Comparison of ENCODE assay signal across 9 cellular contexts in the genomic region with DNA sequence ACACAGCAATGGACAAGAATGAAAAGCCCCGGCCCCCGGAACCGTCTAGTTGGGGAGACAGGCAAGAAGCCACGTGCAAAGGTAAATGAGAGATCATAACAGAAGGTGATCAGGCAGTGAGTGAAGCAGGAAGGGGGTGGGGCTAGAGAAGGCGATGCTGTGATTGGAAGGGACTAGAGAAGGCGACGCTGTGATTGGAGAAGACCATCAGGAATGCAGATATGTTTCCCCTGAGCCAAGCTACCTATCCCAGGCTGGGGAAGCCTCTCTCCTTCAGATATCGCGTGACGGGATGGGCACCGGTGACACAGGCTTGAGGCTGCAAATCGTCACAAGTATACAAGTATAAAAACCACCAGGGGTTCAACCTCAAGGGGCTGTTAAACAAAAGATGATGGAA. TPM values are rescaled to one million over a fixed set of nuclear protein-coding genes. Genes with fewer than 3 reads are reported as not detected.
DNase-seq lines count a peak whose midpoint lies in the region; ATAC-seq, FAIRE-seq and TF ChIP-seq lines count a peak whose summit lies in the region.
"Had no signal": no experiment of that assay in that cellular context is flagged by ENCODE, and none has a peak within 500 bp of the region (broad histone marks: within the 10 kb centered on the region; RNA-seq: fewer than 3 reads in every experiment).

No MANE protein-coding gene starts in this region.

- no peak overlapping the region for H2BK12ac ChIP-seq in neuronal stem cell (ENCODE audit: low read length)

- H4K8ac ChIP-seq in neuronal stem cell (ENCODE audit: low read depth, low read length), result no peak overlapping the region

- H2BK5ac ChIP-seq in neuronal stem cell (ENCODE audit: low read length), result no peak overlapping the region

- CTCF ChIA-PET in K562 (lab: Yijun Ruan, JAX; ENCODE audit: low intra/inter-chr PET ratio), result interaction anchor here (0.5 kb wide), 1 partner anchor 102 kb away, joined by 3 read pairs; no protein-coding TSS in a partner anchor

- H3K9me3 ChIP-seq in K562 (replicated peaks; ENCODE audit: control insufficient read depth, insufficient read depth, low read depth, low read length) (no peaks in the 10 kb centered on the region), neuronal stem cell (replicated peaks in 1 of 2; ENCODE audit: control insufficient read depth in 2 of 2, insufficient read depth in 1 of 2, low read depth in 1 of 2, low read length in 2 of 2) (peaks cover 0 to 1% of the 10 kb centered on the region in 2 donors)

- no peak overlapping the region for H3K23ac ChIP-seq in neuronal stem cell (ENCODE audit: low read depth, low read length, poor library complexity)

- no peak for TF ChIP-seq POLR2A in K562 (conservative IDR thresholded peaks at IDR 0.05)

- H3K9me1 ChIP-seq in K562 (ENCODE audit: control insufficient read depth, insufficient read depth, low read length), result no peaks in the 10 kb centered on the region

- no peak for TF ChIP-seq EP300 in K562 (IDR thresholded peaks at IDR 0.05; ENCODE audit: low read length)

- in situ Hi-C loops in K562 (cut with MboI), result no loop called here

- H3K79me2 ChIP-seq in K562 (ENCODE audit: control insufficient read depth, insufficient read depth, low read length), result no peaks in the 10 kb centered on the region

- no peak overlapping the region for H3K18ac ChIP-seq in neuronal stem cell (ENCODE audit: low read length)

- H2AFZ ChIP-seq in K562 (ENCODE audit: low read depth, low read length) (no peak overlapping the region), neuronal stem cell (ENCODE audit: low read length) (no peak overlapping the region)

- intact Hi-C loops in K562 (cut with micrococcal nuclease), result no loop called here

- BruUV-seq in K562 (replicated peaks; lab: Mats Ljungman, UMichigan), result no TSS peak

- H3K14ac ChIP-seq in neuronal stem cell (ENCODE audit: low read length), result no peak overlapping the region

- peaks cover 0 to 21% of the 10 kb centered on the region in 2 experiments; a peak in 2 of 5 replicates for H3K4me1 ChIP-seq in K562 (replicated peaks in 1 of 2; ENCODE audit: control insufficient read depth in 2 of 2, insufficient read depth in 2 of 2, low read length in 2 of 2)
- H3K4me1 ChIP-seq in neuronal stem cell (ENCODE audit: control insufficient read depth in 2 of 2, insufficient read depth in 1 of 2, low read depth in 1 of 2, low read length in 2 of 2), result peaks cover 0 to 4% of the 10 kb centered on the region in 2 donors

- peak; percentile 93 for FAIRE-seq in K562 (lab: Jason Lieb, UNC)

- H3K27ac ChIP-seq in K562 (ENCODE audit: extremely low read depth, low read depth, low read length) (no peak overlapping the region), neuronal stem cell (replicated peaks; ENCODE audit: low read length) (no peak overlapping the region)

- no peak for TF ChIP-seq RAD21 in K562 (CRISPR knock-in tag; conservative IDR thresholded peaks at IDR 0.05 in 1 of 2, IDR thresholded peaks at IDR 0.05 in 1 of 2)

- no peak overlapping the region for H3K4ac ChIP-seq in neuronal stem cell (ENCODE audit: low read length)

- H3K4me2 ChIP-seq in K562 (ENCODE audit: insufficient read depth, low read length), result no peak overlapping the region
- no peak overlapping the region for H3K4me2 ChIP-seq in neuronal stem cell (ENCODE audit: insufficient read depth, low read length, poor library complexity, severe bottlenecking)

- TF ChIP-seq CTCF in K562 (IDR thresholded peaks at IDR 0.05 in 2 of 3, conservative IDR thresholded peaks at IDR 0.05 in 1 of 3; ENCODE audit: insufficient read depth in 2 of 3, low read depth in 1 of 3, low read length in 3 of 3), result no peak

- peak; percentile 96 for ATAC-seq in K562
- ATAC-seq in GM19455 (IDR thresholded peaks at IDR 0.05; ENCODE audit: unreplicated experiment), result no peak
- ATAC-seq in GM21528 (IDR thresholded peaks at IDR 0.05; ENCODE audit: low FRiP score, unreplicated experiment), result no peak
- no peak for ATAC-seq in GM21737 (IDR thresholded peaks at IDR 0.05; ENCODE audit: unreplicated experiment)

- H4K91ac ChIP-seq in neuronal stem cell (ENCODE audit: low read depth, low read length, poor library complexity), result no peak overlapping the region

- H3K27me3 ChIP-seq in K562 (ENCODE audit: control insufficient read depth in 2 of 2, insufficient read depth in 2 of 2, low read length in 2 of 2), result no peaks in the 10 kb centered on the region
- H3K27me3 ChIP-seq in neuronal stem cell (ENCODE audit: control insufficient read depth in 3 of 3, insufficient read depth in 3 of 3, low read depth in 1 of 3, low read length in 3 of 3), result no peaks in the 10 kb centered on the region

- H3K36me3 ChIP-seq in K562 (ENCODE audit: control insufficient read depth, insufficient read depth, low read length), result peaks cover 51% of the 10 kb centered on the region; the same call in 2 of the 3 replicates
- H3K36me3 ChIP-seq in neuronal stem cell (replicated peaks in 1 of 2; ENCODE audit: control insufficient read depth in 2 of 2, insufficient read depth in 2 of 2, low read length in 2 of 2), result peaks cover 28 to 30% of the 10 kb centered on the region in 2 donors

- no peaks in the 10 kb centered on the region for H4K20me1 ChIP-seq in K562 (replicated peaks; ENCODE audit: control insufficient read depth, insufficient read depth, low read length)

- 48% methylated on average over 12 of the region's 12 CpGs for WGBS in K562 (ENCODE audit: insufficient coverage, low coverage, missing lambda C conversion rate)
- no CpG with 5 or more reads among the region's 12 CpGs for WGBS in neuronal stem cell (ENCODE audit: extremely low coverage in 2 of 2, insufficient read length in 2 of 2, insufficient replicate concordance in 1 of 2), 2 donors

- no peak overlapping the region; a peak in 1 of 4 replicates for H3K9ac ChIP-seq in K562 (ENCODE audit: insufficient read depth in 1 of 2, low read depth in 2 of 2, low read length in 2 of 2)
- H3K9ac ChIP-seq in neuronal stem cell (ENCODE audit: low read depth, low read length, poor library complexity), result no peak overlapping the region

- peaks cover 4% of the 10 kb centered on the region for H3K79me1 ChIP-seq in neuronal stem cell (ENCODE audit: low read depth, low read length)

- POLR2A ChIA-PET in K562 (lab: Yijun Ruan, JAX), result no interaction called here

- H3K4me3 ChIP-seq in K562, result no peak overlapping the region
- no peak overlapping the region for H3K4me3 ChIP-seq in neuronal stem cell (ENCODE audit: low read length in 2 of 2)

- H2BK120ac ChIP-seq in neuronal stem cell (ENCODE audit: low read depth, low read length), result no peak overlapping the region

- H2AK5ac ChIP-seq in neuronal stem cell (ENCODE audit: low read depth, low read length), result no peak overlapping the region

- DNase-seq in ELR (ENCODE audit: low read depth), result peak; percentile 41
- peak; percentile 98 for DNase-seq in NCI-H69 (lab: John Stamatoyannopoulos, UW)
- peak; percentile 61 to 82 (median 76) for DNase-seq in K562 (ENCODE audit: extremely low read depth in 1 of 4, low spot score in 3 of 4)
- peak; percentile 35 for DNase-seq in neuronal stem cell (ENCODE audit: low spot score)
- DNase-seq in MV-4-11 (lab: John Stamatoyannopoulos, UW), result no peak

- no peak overlapping the region for H2BK15ac ChIP-seq in neuronal stem cell (ENCODE audit: low read length)

RNA-seq across cellular contexts. Expression of a gene that starts 21.8 kb away (rescaled TPM):
- 49.6 and 162 TPM in 2 replicates for total RNA-seq in K562 (2011; cell fraction: chromatin; rRNA removed; ENCODE audit: low replicate concordance)
- 148 and 149 TPM in 2 replicates for total RNA-seq in K562 (2011; cell fraction: nucleolus; rRNA removed)
- total RNA-seq in K562 (2011; cell fraction: nucleoplasm; rRNA removed), result 55.0 and 76.5 TPM in 2 replicates
- total RNA-seq in K562 (2014; rRNA removed) (37.0 and 39.4 TPM in 2 replicates), K562 (2014; rRNA removed; fragmentation: Illumina TruSeq; extraction: Trizol) (10.4 and 13.6 TPM in 2 replicates), K562 (2015; rRNA removed; fragmentation: Illumina TruSeq; extraction: Trizol) (22.5 and 24.0 TPM in 2 replicates), K562 (2021) (63.2 and 68.5 TPM in 2 replicates)
- polyA plus RNA-seq in K562 (2011; rRNA removed) (27.7 and 46.8 TPM in 2 replicates), K562 (2014; fragmentation: Illumina TruSeq; extraction: Trizol) (31.0 and 55.5 TPM in 2 replicates), K562 (2014; fragmentation: Nextera tagmentation; extraction: Ambion mirVana) (under 1 TPM; 0.17 to 0.56 TPM), K562 (2014; rRNA removed) (52.5 and 56.2 TPM in 2 replicates)
- 28.8 and 44.6 TPM in 2 replicates for polyA plus RNA-seq in K562 (2011; cell fraction: cytosol; rRNA removed)
- 228 and 347 TPM in 2 replicates for polyA plus RNA-seq in K562 (2011; cell fraction: nucleus; rRNA removed)
- polyA plus RNA-seq in K562 (2012), result 50.0 and 68.0 TPM in 2 replicates
- polyA minus RNA-seq in K562 (2011; rRNA and poly(A)+ RNA removed), result 14.2 and 17.7 TPM in 2 replicates
- polyA minus RNA-seq in K562 (2011; cell fraction: cytosol; rRNA and poly(A)+ RNA removed), result 19.0 and 22.3 TPM in 2 replicates
- polyA minus RNA-seq in K562 (2011; cell fraction: nucleus; rRNA and poly(A)+ RNA removed), result 42.0 and 54.3 TPM in 2 replicates
- polyA plus RNA-seq in neuronal stem cell (2013, experiment 1 of 2), result 44.9 TPM
- 44.2 TPM for polyA plus RNA-seq in neuronal stem cell (2013, experiment 2 of 2)

RNA-seq across cellular contexts. Expression of a gene that starts 32.0 kb away (rescaled TPM):
- 5.5 and 14.4 TPM in 2 replicates for total RNA-seq in K562 (2011; cell fraction: chromatin; rRNA removed; ENCODE audit: low replicate concordance)
- total RNA-seq in K562 (2011; cell fraction: nucleolus; rRNA removed), result 12.2 and 13.2 TPM in 2 replicates
- 7.8 and 8.1 TPM in 2 replicates for total RNA-seq in K562 (2011; cell fraction: nucleoplasm; rRNA removed)
- total RNA-seq in K562 (2014; rRNA removed) (3.1 and 4.0 TPM in 2 replicates), K562 (2014; rRNA removed; fragmentation: Illumina TruSeq; extraction: Trizol) (0.22 and 0.40 TPM in 2 replicates), K562 (2015; rRNA removed; fragmentation: Illumina TruSeq; extraction: Trizol) (1.2 and 1.4 TPM in 2 replicates), K562 (2021) (17.9 and 19.3 TPM in 2 replicates)
- polyA plus RNA-seq in K562 (2011; rRNA removed) (0.95 and 1.4 TPM in 2 replicates), K562 (2014; fragmentation: Illumina TruSeq; extraction: Trizol) (1.7 and 4.7 TPM in 2 replicates), K562 (2014; fragmentation: Nextera tagmentation; extraction: Ambion mirVana) (under 1 TPM; 0.14 to 0.25 TPM), K562 (2014; rRNA removed) (3.8 and 4.8 TPM in 2 replicates)
- 0.60 and 1.4 TPM in 2 replicates for polyA plus RNA-seq in K562 (2011; cell fraction: cytosol; rRNA removed)
- polyA plus RNA-seq in K562 (2011; cell fraction: nucleus; rRNA removed), result 5.3 and 11.1 TPM in 2 replicates
- polyA plus RNA-seq in K562 (2012), result 9.7 and 10.4 TPM in 2 replicates
- polyA minus RNA-seq in K562 (2011; rRNA and poly(A)+ RNA removed), result 0.35 and 0.36 TPM in 2 replicates
- polyA minus RNA-seq in K562 (2011; cell fraction: cytosol; rRNA and poly(A)+ RNA removed), result 5.1 and 12.7 TPM in 2 replicates
- 4.2 and 5.9 TPM in 2 replicates for polyA minus RNA-seq in K562 (2011; cell fraction: nucleus; rRNA and poly(A)+ RNA removed)
- polyA plus RNA-seq in neuronal stem cell (2013, experiment 1 of 2), result 7.3 TPM
- 7.5 TPM for polyA plus RNA-seq in neuronal stem cell (2013, experiment 2 of 2)

RNA-seq across cellular contexts. Expression of a gene that starts 35.9 kb away (rescaled TPM):
- total RNA-seq in K562 (2011; cell fraction: chromatin; rRNA removed; ENCODE audit: low replicate concordance), result 0.14 and 2.1 TPM in 2 replicates
- 0.53 and 1.2 TPM in 2 replicates for total RNA-seq in K562 (2011; cell fraction: nucleolus; rRNA removed)
- 0.29 and 2.3 TPM in 2 replicates for total RNA-seq in K562 (2011; cell fraction: nucleoplasm; rRNA removed)
- total RNA-seq in K562 (2014; rRNA removed), result 0.12 TPM in 1 of 2 replicates, not detected in the other
- not detected in 2 replicates for total RNA-seq in K562 (2014; rRNA removed; fragmentation: Illumina TruSeq; extraction: Trizol)
- 0.25 and 0.34 TPM in 2 replicates for total RNA-seq in K562 (2015; rRNA removed; fragmentation: Illumina TruSeq; extraction: Trizol)
- total RNA-seq in K562 (2021), result 0.40 and 0.47 TPM in 2 replicates
- polyA plus RNA-seq in K562 (2011; rRNA removed), result 0.18 and 0.46 TPM in 2 replicates
- 0.55 and 0.91 TPM in 2 replicates for polyA plus RNA-seq in K562 (2011; cell fraction: cytosol; rRNA removed)
- polyA plus RNA-seq in K562 (2011; cell fraction: nucleus; rRNA removed), result 0.18 and 0.60 TPM in 2 replicates
- polyA plus RNA-seq in K562 (2012), result 0.82 and 1.8 TPM in 2 replicates
- polyA plus RNA-seq in K562 (2014; fragmentation: Illumina TruSeq; extraction: Trizol), result 0.22 and 0.42 TPM in 2 replicates
- under 1 TPM in 1 of 2 experiments, not detected in 1; 0.24 TPM for polyA plus RNA-seq in K562 (2014; fragmentation: Nextera tagmentation; extraction: Ambion mirVana)
- polyA plus RNA-seq in K562 (2014; rRNA removed), result 0.21 TPM in 1 of 2 replicates, not detected in the other
- polyA minus RNA-seq in K562 (2011; rRNA and poly(A)+ RNA removed), result 0.42 TPM in 1 of 2 replicates, not detected in the other
- polyA minus RNA-seq in K562 (2011; cell fraction: cytosol; rRNA and poly(A)+ RNA removed), result not detected in 2 replicates
- 0.13 and 0.67 TPM in 2 replicates for polyA minus RNA-seq in K562 (2011; cell fraction: nucleus; rRNA and poly(A)+ RNA removed)
- 2.8 TPM for polyA plus RNA-seq in neuronal stem cell (2013, experiment 1 of 2)
- 2.8 TPM for polyA plus RNA-seq in neuronal stem cell (2013, experiment 2 of 2)
- total RNA-seq: T-helper 2 cell treated with Interferon-gamma antibody and Interleukin-4, amounts not matched to agents 100 ng/mL and 5 ng/mL, for 36 hours had no signal

RNA-seq across cellular contexts. Expression of a gene that starts 53.9 kb away (rescaled TPM):
- not detected in 2 replicates for total RNA-seq in K562 (2011; cell fraction: chromatin; rRNA removed; ENCODE audit: low replicate concordance)
- total RNA-seq in K562 (2011; cell fraction: nucleolus; rRNA removed), result 0.92 TPM in 1 of 2 replicates, not detected in the other
- total RNA-seq in K562 (2011; cell fraction: nucleoplasm; rRNA removed), result not detected in 2 replicates
- 1.1 TPM in 1 of 2 replicates, not detected in the other for total RNA-seq in K562 (2014; rRNA removed)
- total RNA-seq in K562 (2014; rRNA removed; fragmentation: Illumina TruSeq; extraction: Trizol), result not detected in 2 replicates
- total RNA-seq in K562 (2015; rRNA removed; fragmentation: Illumina TruSeq; extraction: Trizol), result not detected in 2 replicates
- 0.31 TPM in 1 of 2 replicates, not detected in the other for total RNA-seq in K562 (2021)
- 0.71 TPM in 1 of 2 replicates, not detected in the other for polyA plus RNA-seq in K562 (2011; rRNA removed)
- 0.27 and 2.5 TPM in 2 replicates for polyA plus RNA-seq in K562 (2011; cell fraction: cytosol; rRNA removed)
- polyA plus RNA-seq in K562 (2011; cell fraction: nucleus; rRNA removed), result 0.57 TPM in 1 of 2 replicates, not detected in the other
- polyA plus RNA-seq in K562 (2012), result 0.26 and 0.57 TPM in 2 replicates
- not detected in 2 replicates for polyA plus RNA-seq in K562 (2014; fragmentation: Illumina TruSeq; extraction: Trizol)
- polyA plus RNA-seq in K562 (2014; fragmentation: Nextera tagmentation; extraction: Ambion mirVana), result not detected
- 0.38 and 1.2 TPM in 2 replicates for polyA plus RNA-seq in K562 (2014; rRNA removed)
- polyA minus RNA-seq in K562 (2011; rRNA and poly(A)+ RNA removed), result not detected in 2 replicates
- not detected in 2 replicates for polyA minus RNA-seq in K562 (2011; cell fraction: cytosol; rRNA and poly(A)+ RNA removed)
- not detected in 2 replicates for polyA minus RNA-seq in K562 (2011; cell fraction: nucleus; rRNA and poly(A)+ RNA removed)
- not detected for polyA plus RNA-seq in neuronal stem cell (2013, experiment 1 of 2)
- not detected for polyA plus RNA-seq in neuronal stem cell (2013, experiment 2 of 2)
- total RNA-seq: T-helper 2 cell treated with Interferon-gamma antibody and Interleukin-4, amounts not matched to agents 100 ng/mL and 5 ng/mL, for 36 hours had no signal

RNA-seq across cellular contexts. Expression of a gene that starts 57.5 kb away (rescaled TPM):
- total RNA-seq in K562 (2011; cell fraction: chromatin; rRNA removed; ENCODE audit: low replicate concordance), result 10.9 and 28.8 TPM in 2 replicates
- total RNA-seq in K562 (2011; cell fraction: nucleolus; rRNA removed), result 34.2 and 45.7 TPM in 2 replicates
- total RNA-seq in K562 (2011; cell fraction: nucleoplasm; rRNA removed), result 19.0 and 24.8 TPM in 2 replicates
- total RNA-seq in K562 (2014; rRNA removed), result 11.6 and 12.6 TPM in 2 replicates
- total RNA-seq in K562 (2014; rRNA removed; fragmentation: Illumina TruSeq; extraction: Trizol), result 6.3 and 7.0 TPM in 2 replicates
- total RNA-seq in K562 (2015; rRNA removed; fragmentation: Illumina TruSeq; extraction: Trizol), result 8.6 and 8.8 TPM in 2 replicates
- total RNA-seq in K562 (2021), result 15.2 and 15.9 TPM in 2 replicates
- 14.1 and 15.9 TPM in 2 replicates for polyA plus RNA-seq in K562 (2011; rRNA removed)
- polyA plus RNA-seq in K562 (2011; cell fraction: cytosol; rRNA removed), result 9.7 and 22.4 TPM in 2 replicates
- 7.8 and 13.8 TPM in 2 replicates for polyA plus RNA-seq in K562 (2011; cell fraction: nucleus; rRNA removed)
- polyA plus RNA-seq in K562 (2012), result 12.8 and 16.0 TPM in 2 replicates
- 12.5 and 13.3 TPM in 2 replicates for polyA plus RNA-seq in K562 (2014; fragmentation: Illumina TruSeq; extraction: Trizol)
- 1 to 10 TPM; 1.9 to 2.1 TPM for polyA plus RNA-seq in K562 (2014; fragmentation: Nextera tagmentation; extraction: Ambion mirVana)
- 10.6 and 12.0 TPM in 2 replicates for polyA plus RNA-seq in K562 (2014; rRNA removed)
- 4.5 and 7.4 TPM in 2 replicates for polyA minus RNA-seq in K562 (2011; rRNA and poly(A)+ RNA removed)
- 5.3 and 8.4 TPM in 2 replicates for polyA minus RNA-seq in K562 (2011; cell fraction: cytosol; rRNA and poly(A)+ RNA removed)
- 2.8 and 3.9 TPM in 2 replicates for polyA minus RNA-seq in K562 (2011; cell fraction: nucleus; rRNA and poly(A)+ RNA removed)
- 4.8 TPM for polyA plus RNA-seq in neuronal stem cell (2013, experiment 1 of 2)
- polyA plus RNA-seq in neuronal stem cell (2013, experiment 2 of 2), result 4.3 TPM
